ENCODE assay signal across 13 cellular contexts in genomic region chr5:39200081-39200480, GRCh38. TPM values are rescaled to one million over a fixed set of nuclear protein-coding genes. Genes with fewer than 3 reads are reported as not detected.
A peak's percentile ranks its signal among the peaks of the same experiment; 100 is the strongest.
DNase-seq lines count a peak whose midpoint lies in the region; ATAC-seq and TF ChIP-seq lines count a peak whose summit lies in the region.
"Had no signal": no experiment of that assay in that cellular context is flagged by ENCODE, and none has a peak within 500 bp of the region (broad histone marks: within the 10 kb centered on the region; RNA-seq: fewer than 3 reads in every experiment).

No MANE protein-coding gene starts in this region.

- peak overlapping the region; percentile 90 to 99 (median 94) for H3K27ac Mint-ChIP-seq in CD8-positive, alpha-beta memory T cell
- peak overlapping the region; percentile 93 for H3K27ac Mint-ChIP-seq in activated naive CD8-positive, alpha-beta T cell treated with anti-CD3 and anti-CD28 coated beads, Interleukin-2, amount 50 U/mL, for 24 hours
- H3K27ac Mint-ChIP-seq: memory B cell; stimulated activated memory B cell treated with anti-CD40 and anti-IgM and Interleukin-4, amounts not matched to agents 10 μg/mL and 1 μg/mL and 100 μg/mL, for 72 hours had no signal

- DNase-seq in CD8-positive, alpha-beta memory T cell = no peak
- peak; percentile 42 for DNase-seq in activated naive CD8-positive, alpha-beta T cell treated with anti-CD3 and anti-CD28 coated beads, Interleukin-2, amount 50 U/mL, for 24 hours
- DNase-seq in trophoblast cell (no peak), left lung (no peak), mucosa of gallbladder (ENCODE audit: low spot score) (no peak), SJCRH30 (no peak)
- DNase-seq: KBM-7, NCI-H146, NCI-H510A treated with DMSO at 0.1 percent for 48 hours had no signal

- H3K9me3 Mint-ChIP-seq in CD8-positive, alpha-beta memory T cell = no peaks in the 10 kb centered on the region
- H3K9me3 Mint-ChIP-seq in activated naive CD8-positive, alpha-beta T cell treated with anti-CD3 and anti-CD28 coated beads, Interleukin-2, amount 50 U/mL, for 24 hours = no peaks in the 10 kb centered on the region
- H3K9me3 Mint-ChIP-seq: memory B cell; stimulated activated memory B cell treated with anti-CD40 and anti-IgM and Interleukin-4, amounts not matched to agents 10 μg/mL and 1 μg/mL and 100 μg/mL, for 72 hours had no signal

- no peak for TF ChIP-seq CTCF in left lung (IDR thresholded peaks at IDR 0.05)

- no peak overlapping the region for H3K9ac ChIP-seq in trophoblast cell (ENCODE audit: low read length)
- H3K9ac ChIP-seq: parathyroid adenoma had no signal

- H3K9me3 ChIP-seq in CD8-positive, alpha-beta memory T cell (ENCODE audit: low read length) = no peaks in the 10 kb centered on the region
- H3K9me3 ChIP-seq in KOPT-K1 (ENCODE audit: insufficient read depth, low read length, poor library complexity, severe bottlenecking) = no peaks in the 10 kb centered on the region
- H3K9me3 ChIP-seq in trophoblast cell (ENCODE audit: insufficient read depth, low read depth, low read length) = no peaks in the 10 kb centered on the region
- H3K9me3 ChIP-seq in left lung = no peaks in the 10 kb centered on the region
- H3K9me3 ChIP-seq in SJCRH30 (replicated peaks) = no peaks in the 10 kb centered on the region

- no peak overlapping the region for H4K12ac ChIP-seq in trophoblast cell (ENCODE audit: low read depth, low read length)

- H3K36me3 Mint-ChIP-seq in CD8-positive, alpha-beta memory T cell = peaks cover 5 to 63% (median 14%) of the 10 kb centered on the region in 3 donors
- no peaks in the 10 kb centered on the region for H3K36me3 Mint-ChIP-seq in activated naive CD8-positive, alpha-beta T cell treated with anti-CD3 and anti-CD28 coated beads, Interleukin-2, amount 50 U/mL, for 24 hours (ENCODE audit: low read depth)
- H3K36me3 Mint-ChIP-seq: memory B cell; stimulated activated memory B cell treated with anti-CD40 and anti-IgM and Interleukin-4, amounts not matched to agents 10 μg/mL and 1 μg/mL and 100 μg/mL, for 72 hours had no signal

- H3K4ac ChIP-seq in trophoblast cell (ENCODE audit: low read depth, low read length) = no peak overlapping the region

- H3K4me3 Mint-ChIP-seq in CD8-positive, alpha-beta memory T cell = peak overlapping the region; percentile 87 to 96 (median 93)
- H3K4me3 Mint-ChIP-seq in activated naive CD8-positive, alpha-beta T cell treated with anti-CD3 and anti-CD28 coated beads, Interleukin-2, amount 50 U/mL, for 24 hours = peak overlapping the region; percentile 86
- H3K4me3 Mint-ChIP-seq: memory B cell; stimulated activated memory B cell treated with anti-CD40 and anti-IgM and Interleukin-4, amounts not matched to agents 10 μg/mL and 1 μg/mL and 100 μg/mL, for 72 hours had no signal

- intact Hi-C loops in left lung (cut with DNase I) = no loop called here

- peak overlapping the region; percentile 14 for H3K14ac ChIP-seq in trophoblast cell (ENCODE audit: low read length)

- H3K4me1 ChIP-seq in CD8-positive, alpha-beta memory T cell (ENCODE audit: insufficient read depth, low read length) = peaks cover 36% of the 10 kb centered on the region
- H3K4me1 ChIP-seq in trophoblast cell (ENCODE audit: control insufficient read depth in 1 of 2, insufficient read depth in 2 of 2, low read length in 2 of 2) (peaks cover 2 to 5% of the 10 kb centered on the region in 2 experiments), left lung (peaks cover 0 to 77% of the 10 kb centered on the region in 2 donors), SJCRH30 (peaks cover 6% of the 10 kb centered on the region; the same call in 1 of the 2 replicates)
- H3K4me1 ChIP-seq: parathyroid adenoma had no signal

- no peak overlapping the region for H2AFZ ChIP-seq in trophoblast cell (ENCODE audit: insufficient read depth, low read length, poor library complexity)
- H2AFZ ChIP-seq: parathyroid adenoma had no signal

- ATAC-seq in activated naive CD8-positive, alpha-beta T cell treated with anti-CD3 and anti-CD28 coated beads, Interleukin-2, amount 50 U/mL, for 24 hours = no peak
- ATAC-seq in left lung = no peak
- ATAC-seq: stimulated activated memory B cell treated with anti-CD40 and anti-IgM and Interleukin-4, amounts not matched to agents 10 μg/mL and 1 μg/mL and 100 μg/mL, for 72 hours had no signal

- peak overlapping the region; percentile 88 for H3K4me3 ChIP-seq in CD8-positive, alpha-beta memory T cell (ENCODE audit: low read length)
- H3K4me3 ChIP-seq in trophoblast cell (ENCODE audit: low read depth, low read length) = no peak overlapping the region
- peak overlapping the region in 1 of 2 donors; percentile 0 for H3K4me3 ChIP-seq in left lung
- H3K4me3 ChIP-seq in SJCRH30 = no peak overlapping the region

- WGBS in trophoblast cell (ENCODE audit: extremely low coverage, insufficient coverage, insufficient read length) = no CpG with 5 or more reads among the region's 4 CpGs

- peak overlapping the region; percentile 74 for H3K27ac ChIP-seq in CD8-positive, alpha-beta memory T cell (ENCODE audit: low read depth, low read length)
- H3K27ac ChIP-seq in KOPT-K1 (ENCODE audit: low read depth, low read length, poor library complexity, severe bottlenecking) (peak overlapping the region; percentile 96), trophoblast cell (ENCODE audit: low read depth, low read length) (no peak overlapping the region), left lung (no peak overlapping the region), SJCRH30 (no peak overlapping the region)
- H3K27ac ChIP-seq: parathyroid adenoma had no signal

- H4K8ac ChIP-seq in trophoblast cell (ENCODE audit: low read depth, low read length) = no peak overlapping the region

- peaks cover 1% of the 10 kb centered on the region for H3K36me3 ChIP-seq in CD8-positive, alpha-beta memory T cell (ENCODE audit: insufficient read depth, low read length)
- H3K36me3 ChIP-seq in KOPT-K1 (ENCODE audit: insufficient read depth, low read length) = 0 out of 2 replicates have a peak, but pooled peaks cover under 1% of the 10 kb centered on the region
- H3K36me3 ChIP-seq in trophoblast cell (ENCODE audit: control insufficient read depth in 1 of 2, insufficient read depth in 2 of 2, low read length in 2 of 2) = no peaks in the 10 kb centered on the region
- H3K36me3 ChIP-seq in left lung = peaks cover 0 to 12% of the 10 kb centered on the region in 2 donors
- no peaks in the 10 kb centered on the region for H3K36me3 ChIP-seq in SJCRH30

- H3K79me2 ChIP-seq in trophoblast cell (ENCODE audit: control insufficient read depth, insufficient read depth, low read length, poor library complexity) = no peaks in the 10 kb centered on the region
- H3K79me2 ChIP-seq: parathyroid adenoma had no signal

- POLR2A ChIA-PET in CD8-positive, alpha-beta memory T cell (lab: Charles Lee) = interaction anchor here (0.6 to 4.5 kb wide), 10 partner anchors 8 to 30 kb away, joined by 3 to 24 read pairs (median 4); no protein-coding TSS in a partner anchor

- CTCF ChIA-PET in CD8-positive, alpha-beta memory T cell (lab: Charles Lee) = interaction anchor here (0.8 to 19.0 kb wide), 11 partner anchors 12 to 125 kb away, joined by 3 to 263 read pairs (median 5); partner anchors contain the start of gene FYB1

- no peak overlapping the region for H2BK5ac ChIP-seq in trophoblast cell (ENCODE audit: low read depth, low read length, poor library complexity)

- peaks cover 2% of the 10 kb centered on the region for H3K79me1 ChIP-seq in trophoblast cell (ENCODE audit: low read length)

- H3K4me2 ChIP-seq in trophoblast cell (ENCODE audit: low read length) = no peak overlapping the region

- no peaks in the 10 kb centered on the region for H3K27me3 Mint-ChIP-seq in CD8-positive, alpha-beta memory T cell
- H3K27me3 Mint-ChIP-seq in activated naive CD8-positive, alpha-beta T cell treated with anti-CD3 and anti-CD28 coated beads, Interleukin-2, amount 50 U/mL, for 24 hours = no peaks in the 10 kb centered on the region
- H3K27me3 Mint-ChIP-seq: memory B cell had no signal

- H2BK12ac ChIP-seq in trophoblast cell (ENCODE audit: low read length) = no peak overlapping the region

- H3K4me1 Mint-ChIP-seq in CD8-positive, alpha-beta memory T cell = peaks cover 41 to 53% (median 52%) of the 10 kb centered on the region in 3 donors
- peaks cover 56% of the 10 kb centered on the region for H3K4me1 Mint-ChIP-seq in activated naive CD8-positive, alpha-beta T cell treated with anti-CD3 and anti-CD28 coated beads, Interleukin-2, amount 50 U/mL, for 24 hours

- H4K91ac ChIP-seq in trophoblast cell (ENCODE audit: low read depth, low read length) = peak overlapping the region; percentile 28

- H2BK120ac ChIP-seq in trophoblast cell (ENCODE audit: insufficient read depth, low read length, poor library complexity) = no peak overlapping the region

- H3K27me3 ChIP-seq in CD8-positive, alpha-beta memory T cell (ENCODE audit: insufficient read depth, low read length, poor library complexity, severe bottlenecking) = no peaks in the 10 kb centered on the region
- H3K27me3 ChIP-seq in trophoblast cell (ENCODE audit: insufficient read depth, low read length) (no peaks in the 10 kb centered on the region), left lung (no peaks in the 10 kb centered on the region), SJCRH30 (peaks cover 37% of the 10 kb centered on the region)

- H3K18ac ChIP-seq in trophoblast cell (ENCODE audit: low read length) = peak overlapping the region; percentile 8

- H3K23ac ChIP-seq in trophoblast cell (ENCODE audit: low read length) = no peak overlapping the region

- no peak overlapping the region for H2AK5ac ChIP-seq in trophoblast cell (ENCODE audit: low read length)

RNA-seq across cellular contexts. Expression of gene FYB1, which starts 19.3 kb away (rescaled TPM):
- 10 to 100 TPM; 75.9 to 84.2 TPM for total RNA-seq in CD8-positive, alpha-beta memory T cell
- polyA plus RNA-seq in CD8-positive, alpha-beta memory T cell = 282 TPM
- polyA plus RNA-seq in trophoblast cell (2013) = 58.3 and 63.0 TPM in 2 replicates
- 10 to 100 TPM; 24.4 to 93.7 TPM for total RNA-seq in left lung
- 24.7 TPM for total RNA-seq in mucosa of gallbladder
- total RNA-seq in SJCRH30 (2014; rRNA removed; shearing (Covaris generic)) = 0.05 TPM in 1 of 2 replicates, not detected in the other

Comparison
In these comparisons a context has a peak if more than half of its experiments do, and no peak if none do; other contexts are left out.
1. H3K27ac ChIP-seq: peak in CD8-positive, alpha-beta memory T cell (single experiment) and KOPT-K1 (single experiment); none in trophoblast cell (single experiment), left lung (0 of 2) and SJCRH30 (single experiment).
2. RNA of gene FYB1, which starts 19.3 kb away (total RNA-seq): 24.4 to 93.7 TPM in left lung, 75.9 to 84.2 TPM in CD8-positive, alpha-beta memory T cell and 24.7 TPM in mucosa of gallbladder (single experiment); 0.05 TPM in SJCRH30; every median in the first group is over 10 times any median in the second.